38 cellular contexts compared by ENCODE assay signal in the genomic region with DNA sequence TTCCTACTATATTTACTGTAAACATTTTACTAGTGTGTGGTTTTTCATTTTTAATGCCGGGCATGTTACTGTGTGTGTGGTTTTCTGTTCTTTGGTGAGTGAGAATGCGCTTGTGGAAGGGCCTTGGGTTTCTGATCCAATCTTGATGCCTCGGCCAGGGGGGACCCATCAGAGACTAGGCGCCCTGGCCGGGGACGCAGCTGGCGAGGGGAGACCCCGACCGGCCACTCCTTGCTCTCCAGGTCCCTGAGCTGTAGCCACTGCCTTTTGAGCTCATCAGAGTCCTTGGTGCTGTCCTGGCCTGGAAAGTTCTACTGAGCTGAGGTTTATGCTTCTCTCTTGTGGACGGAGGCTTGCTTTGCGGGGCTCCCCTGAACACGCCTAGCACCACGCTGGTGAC. TPM values are rescaled to one million over a fixed set of nuclear protein-coding genes. Genes with fewer than 3 reads are reported as not detected.
"Had no signal": no experiment of that assay in that cellular context is flagged by ENCODE, and none has a peak within 500 bp of the region (broad histone marks: within the 10 kb centered on the region; RNA-seq: fewer than 3 reads in every experiment).

No MANE protein-coding gene starts in this region.

- H3K9me3 Mint-ChIP-seq: activated B cell treated with CpG ODN at 0.5 μM for 24 hours; activated CD4-positive, alpha-beta memory T cell treated with anti-CD3 and anti-CD28 coated beads for 36 hours; activated CD4-positive, alpha-beta T cell treated with anti-CD3 and anti-CD28 coated beads, Interleukin-2, amount 10 ng/mL, durations not matched to agents 24 days and 14 days; activated CD8-positive, alpha-beta T cell treated with anti-CD3 and anti-CD28 coated beads for 36 hours; activated naive CD4-positive, alpha-beta T cell treated with anti-CD3 and anti-CD28 coated beads for 36 hours; activated naive CD4-positive, alpha-beta T cell treated with anti-CD3 and anti-CD28 coated beads, Interleukin-2, amount 50 U/mL, for 72 hours; activated naive CD8-positive, alpha-beta T cell treated with anti-CD3 and anti-CD28 coated beads for 36 hours; activated T-cell treated with anti-CD3 and anti-CD28 coated beads, Interleukin-2, amount 50 U/mL, for 4 hours; activated T-cell treated with anti-CD3 and anti-CD28 coated beads, Interleukin-2, amount 50 U/mL, for 72 hours; activated T-helper 1 cell treated with anti-CD3 and anti-CD28 coated beads, Interleukin-12 subunit alpha, Interleukin-12 subunit beta, Interleukin-2, Interleukin-4 antibody, amounts not matched to agents 30 ng/mL and 10 ng/mL and 1 ng/mL, durations not matched to agents 14 hours and 24 hours and 36 hours; activated T-helper 17 cell treated with anti-CD3 and anti-CD28 coated beads, Interleukin-2, amount 50 U/mL, for 72 hours; T-helper 1 cell treated with Interleukin-12 subunit alpha and Interleukin-12 subunit beta and Interleukin-4 antibody, amounts not matched to agents 30 μg/mL and 1 μg/mL, for 36 hours; T-helper 2 cell treated with Interferon-gamma antibody and Interleukin-4, amounts not matched to agents 5 μg/mL and 100 μg/mL, for 36 hours had no signal

- DNase-seq: activated B cell treated with CpG ODN at 0.5 μM for 24 hours; activated CD4-positive, alpha-beta memory T cell treated with anti-CD3 and anti-CD28 coated beads for 36 hours; activated CD4-positive, alpha-beta T cell treated with anti-CD3 and anti-CD28 coated beads for 4 hours; activated CD4-positive, alpha-beta T cell treated with anti-CD3 and anti-CD28 coated beads, Interleukin-2, amount 10 ng/mL, durations not matched to agents 24 days and 14 days; activated CD4-positive, alpha-beta T cell treated with anti-CD3 and anti-CD28 coated beads, Interleukin-2, amount 50 U/mL, for 1 hour; activated CD4-positive, alpha-beta T cell treated with anti-CD3 and anti-CD28 coated beads, Interleukin-2, amount 50 U/mL, for 4 hours; activated CD4-positive, CD25-positive, alpha-beta regulatory T cell treated with anti-CD3 and anti-CD28 coated beads, Interleukin-2, amount 50 U/mL, for 72 hours; activated CD8-positive, alpha-beta memory T cell treated with anti-CD3 and anti-CD28 coated beads, Interleukin-2, amount 50 U/mL, for 4 hours; activated CD8-positive, alpha-beta T cell treated with anti-CD3 and anti-CD28 coated beads for 36 hours; activated effector memory CD4-positive, alpha-beta T cell treated with anti-CD3 and anti-CD28 coated beads, Interleukin-2, amount 50 U/mL, for 16 hours; activated gamma-delta T cell treated with Interleukin-2 at 50 U/mL for 16 hours; activated naive CD4-positive, alpha-beta T cell; activated naive CD4-positive, alpha-beta T cell treated with anti-CD3 and anti-CD28 coated beads for 36 hours; activated naive CD4-positive, alpha-beta T cell treated with anti-CD3 and anti-CD28 coated beads, Interleukin-2, amount 50 U/mL, for 16 hours; activated naive CD8-positive, alpha-beta T cell treated with anti-CD3 and anti-CD28 coated beads for 36 hours; activated T-cell treated with anti-CD3 and anti-CD28 coated beads for 4 hours; activated T-cell treated with anti-CD3 and anti-CD28 coated beads, Interleukin-2, amount 50 U/mL, for 1 hour; activated T-cell treated with anti-CD3 and anti-CD28 coated beads, Interleukin-2, amount 50 U/mL, for 4 hours; activated T-cell treated with anti-CD3 and anti-CD28 coated beads, Interleukin-2, amount 50 U/mL, for 72 hours; adrenal gland; amniotic stem cell; aorta; body of pancreas; brain microvascular endothelial cell; central memory CD4-positive, alpha-beta T cell; T-helper 2 cell; T-helper 9 cell had no signal

- H3K36me3 Mint-ChIP-seq: activated naive CD4-positive, alpha-beta T cell treated with anti-CD3 and anti-CD28 coated beads, Interleukin-2, amount 50 U/mL, for 72 hours; activated naive CD8-positive, alpha-beta T cell treated with anti-CD3 and anti-CD28 coated beads for 36 hours had no signal

- H3K4me3 Mint-ChIP-seq: activated B cell treated with CpG ODN at 0.5 μM for 24 hours; activated CD4-positive, alpha-beta memory T cell treated with anti-CD3 and anti-CD28 coated beads for 36 hours; activated CD4-positive, alpha-beta T cell treated with anti-CD3 and anti-CD28 coated beads, Interleukin-2, amount 10 ng/mL, durations not matched to agents 24 days and 14 days; activated CD8-positive, alpha-beta T cell treated with anti-CD3 and anti-CD28 coated beads for 36 hours; activated naive CD4-positive, alpha-beta T cell treated with anti-CD3 and anti-CD28 coated beads for 36 hours; activated naive CD8-positive, alpha-beta T cell treated with anti-CD3 and anti-CD28 coated beads for 36 hours; activated T-cell treated with anti-CD3 and anti-CD28 coated beads, Interleukin-2, amount 50 U/mL, for 4 hours; activated T-cell treated with anti-CD3 and anti-CD28 coated beads, Interleukin-2, amount 50 U/mL, for 72 hours; activated T-helper 1 cell treated with anti-CD3 and anti-CD28 coated beads, Interleukin-12 subunit alpha, Interleukin-12 subunit beta, Interleukin-2, Interleukin-4 antibody, amounts not matched to agents 30 ng/mL and 10 ng/mL and 1 ng/mL, durations not matched to agents 14 hours and 24 hours and 36 hours; activated T-helper 17 cell treated with anti-CD3 and anti-CD28 coated beads, Interleukin-2, amount 50 U/mL, for 72 hours; T-helper 1 cell treated with Interleukin-12 subunit alpha and Interleukin-12 subunit beta and Interleukin-4 antibody, amounts not matched to agents 30 μg/mL and 1 μg/mL, for 36 hours; T-helper 2 cell treated with Interferon-gamma antibody and Interleukin-4, amounts not matched to agents 5 μg/mL and 100 μg/mL, for 36 hours had no signal

- ATAC-seq: activated CD8-positive, alpha-beta T cell treated with anti-CD3 and anti-CD28 coated beads for 36 hours; activated naive CD4-positive, alpha-beta T cell treated with anti-CD3 and anti-CD28 coated beads, Interleukin-2, amount 50 U/mL, for 72 hours; activated T-cell treated with anti-CD3 and anti-CD28 coated beads, Interleukin-2, amount 50 U/mL, for 4 hours; activated T-cell treated with anti-CD3 and anti-CD28 coated beads, Interleukin-2, amount 50 U/mL, for 72 hours; activated T-helper 17 cell treated with anti-CD3 and anti-CD28 coated beads, Interleukin-2, amount 50 U/mL, for 72 hours; body of pancreas had no signal

- H3K27ac ChIP-seq: adrenal gland, body of pancreas, brain microvascular endothelial cell, breast epithelium, VCaP had no signal

- H3K36me3 ChIP-seq: brain microvascular endothelial cell, breast epithelium had no signal

- H3K4me3 ChIP-seq: adrenal gland, body of pancreas, breast epithelium had no signal

- H3K4me1 ChIP-seq: body of pancreas, breast epithelium had no signal

- H3K27me3 ChIP-seq: adrenal gland, body of pancreas, brain microvascular endothelial cell, breast epithelium had no signal

- H3K9me3 ChIP-seq: adrenal gland, body of pancreas, breast epithelium had no signal

- H3K27me3 Mint-ChIP-seq: activated CD4-positive, alpha-beta memory T cell treated with anti-CD3 and anti-CD28 coated beads for 36 hours; activated CD4-positive, alpha-beta T cell treated with anti-CD3 and anti-CD28 coated beads, Interleukin-2, amount 10 ng/mL, durations not matched to agents 24 days and 14 days; activated CD8-positive, alpha-beta T cell treated with anti-CD3 and anti-CD28 coated beads for 36 hours; activated naive CD8-positive, alpha-beta T cell treated with anti-CD3 and anti-CD28 coated beads for 36 hours; activated T-helper 17 cell treated with anti-CD3 and anti-CD28 coated beads, Interleukin-2, amount 50 U/mL, for 72 hours had no signal

- H3K27ac Mint-ChIP-seq: activated B cell treated with CpG ODN at 0.5 μM for 24 hours; activated CD4-positive, alpha-beta memory T cell treated with anti-CD3 and anti-CD28 coated beads for 36 hours; activated CD4-positive, alpha-beta T cell treated with anti-CD3 and anti-CD28 coated beads, Interleukin-2, amount 10 ng/mL, durations not matched to agents 24 days and 14 days; activated CD8-positive, alpha-beta T cell treated with anti-CD3 and anti-CD28 coated beads for 36 hours; activated naive CD4-positive, alpha-beta T cell treated with anti-CD3 and anti-CD28 coated beads for 36 hours; activated naive CD4-positive, alpha-beta T cell treated with anti-CD3 and anti-CD28 coated beads, Interleukin-2, amount 50 U/mL, for 72 hours; activated naive CD8-positive, alpha-beta T cell treated with anti-CD3 and anti-CD28 coated beads for 36 hours; activated T-cell treated with anti-CD3 and anti-CD28 coated beads, Interleukin-2, amount 50 U/mL, for 72 hours; T-helper 1 cell treated with Interleukin-12 subunit alpha and Interleukin-12 subunit beta and Interleukin-4 antibody, amounts not matched to agents 30 μg/mL and 1 μg/mL, for 36 hours; T-helper 2 cell treated with Interferon-gamma antibody and Interleukin-4, amounts not matched to agents 5 μg/mL and 100 μg/mL, for 36 hours had no signal

RNA-seq across cellular contexts. Expression of a gene that starts 47.2 kb away (rescaled TPM):
- total RNA-seq: activated B cell treated with CpG ODN at 0.5 μM for 24 hours; activated CD4-positive, alpha-beta memory T cell treated with anti-CD3 and anti-CD28 coated beads for 36 hours; activated CD4-positive, alpha-beta T cell treated with anti-CD3 and anti-CD28 coated beads, Interleukin-2, amount 10 ng/mL, durations not matched to agents 24 days and 14 days; activated CD8-positive, alpha-beta memory T cell treated with anti-CD3 and anti-CD28 coated beads for 36 hours; activated CD8-positive, alpha-beta T cell treated with anti-CD3 and anti-CD28 coated beads for 36 hours; activated naive CD4-positive, alpha-beta T cell treated with anti-CD3 and anti-CD28 coated beads for 36 hours; activated naive CD4-positive, alpha-beta T cell treated with anti-CD3 and anti-CD28 coated beads, Interleukin-2, amount 50 U/mL, for 72 hours; activated naive CD8-positive, alpha-beta T cell treated with anti-CD3 and anti-CD28 coated beads for 36 hours; activated T-cell treated with anti-CD3 and anti-CD28 coated beads, Interleukin-2, amount 50 U/mL, for 4 hours; activated T-cell treated with anti-CD3 and anti-CD28 coated beads, Interleukin-2, amount 50 U/mL, for 72 hours; activated T-helper 1 cell treated with anti-CD3 and anti-CD28 coated beads, Interleukin-12 subunit alpha, Interleukin-12 subunit beta, Interleukin-2, Interleukin-4 antibody, amounts not matched to agents 30 ng/mL and 10 ng/mL and 1 ng/mL, durations not matched to agents 14 hours and 24 hours and 36 hours; astrocyte; body of pancreas; breast epithelium; cardiac septum; cerebellum had no signal
- polyA plus RNA-seq: aorta had no signal
